ENCODE assay signal across 15 cellular contexts in the genomic region with DNA sequence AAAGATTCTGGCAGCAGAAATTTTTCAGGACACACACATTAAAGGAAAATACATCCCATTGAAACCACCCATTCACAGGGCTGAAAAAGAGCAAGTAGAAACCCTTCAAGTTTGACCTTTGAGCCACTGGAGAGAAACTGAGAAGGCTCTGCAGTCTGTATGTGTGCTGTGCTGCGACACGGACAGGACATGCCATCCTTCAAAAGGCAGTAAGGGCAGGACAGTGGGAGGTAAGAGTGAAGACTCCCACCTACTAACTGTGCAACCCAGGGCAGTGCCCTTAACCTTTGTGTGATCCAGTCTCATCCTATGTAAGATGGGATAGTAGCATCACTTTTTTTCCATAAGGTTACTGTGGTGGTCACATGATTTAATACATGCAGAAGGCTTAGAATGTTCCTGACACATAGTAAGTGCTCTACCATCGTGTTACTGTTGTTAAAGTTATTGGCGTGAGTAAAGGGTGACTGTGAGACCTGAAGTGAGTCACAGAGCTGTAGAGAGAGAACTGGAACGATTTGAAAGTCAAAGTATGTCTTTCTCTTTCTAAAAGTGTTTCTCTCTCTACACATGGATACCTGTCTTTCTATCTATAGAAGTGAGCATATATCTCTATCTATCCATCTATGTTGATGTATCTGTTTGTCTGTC.
DNase-seq lines count a peak whose midpoint lies in the region; ATAC-seq and TF ChIP-seq lines count a peak whose summit lies in the region.
"Had no signal": no experiment of that assay in that cellular context is flagged by ENCODE, and none has a peak within 500 bp of the region (broad histone marks: within the 10 kb centered on the region; RNA-seq: fewer than 3 reads in every experiment).

No MANE protein-coding gene starts in this region.

- no peaks in the 10 kb centered on the region for H4K20me1 ChIP-seq in GM23338 (replicated peaks; ENCODE audit: insufficient read depth)

- intact Hi-C loops in CD14-positive monocyte (cut with micrococcal nuclease): no loop called here

- H3K9me3 Mint-ChIP-seq in GM23338: peaks cover 11% of the 10 kb centered on the region
- H3K9me3 Mint-ChIP-seq in CD14-positive monocyte: peaks cover 3 to 14% (median 8%) of the 10 kb centered on the region in 7 donors

- no peak for TF ChIP-seq POLR2A in Peyer's patch (IDR thresholded peaks at IDR 0.05)

- H3K9ac ChIP-seq in mucosa of stomach (ENCODE audit: low read length): no peak overlapping the region

- DNase-seq in GM23338 (ENCODE audit: low spot score): no peak
- DNase-seq in Peyer's patch: no peak
- DNase-seq in NAMALWA (ENCODE audit: low spot score): no peak
- no peak for DNase-seq in NCI-H82 treated with DMSO at 0.1 percent for 48 hours (lab: John Stamatoyannopoulos, UW; ENCODE audit: unreplicated experiment)
- no peak for DNase-seq in CD14-positive monocyte (ENCODE audit: low spot score)
- DNase-seq in coronary artery (ENCODE audit: low spot score): no peak
- DNase-seq: activated B cell treated with CpG ODN at 0.5 μM for 24 hours; activated gamma-delta T cell; NCI-H1092; NCI-H526; stimulated activated CD4-positive, alpha-beta T cell treated with anti-CD3 and anti-CD28 coated beads, Interleukin-15, amount 100 ng/mL, for 24 hours; stimulated activated naive B cell treated with anti-CD40 and anti-IgM and Interleukin-4, amounts not matched to agents 10 μg/mL and 1 μg/mL and 100 μg/mL, for 72 hours had no signal

- no peak overlapping the region for H3K4me3 ChIP-seq in GM23338
- H3K4me3 ChIP-seq in Peyer's patch: peak overlapping the region in 2 of 4 donors; percentile 6 to 18
- H3K4me3 ChIP-seq in mucosa of stomach (ENCODE audit: low read length): peak overlapping the region; percentile 3
- no peak overlapping the region for H3K4me3 ChIP-seq in coronary artery

- peaks cover 0 to 2% (median 0%) of the 10 kb centered on the region in 4 donors for H3K9me3 ChIP-seq in Peyer's patch
- no peaks in the 10 kb centered on the region for H3K9me3 ChIP-seq in mucosa of stomach (ENCODE audit: control insufficient read depth, low read length)

- H3K27ac Mint-ChIP-seq in GM23338 (no peak overlapping the region), CD14-positive monocyte (no peak overlapping the region)
- H3K27ac Mint-ChIP-seq: activated B cell treated with CpG ODN at 0.5 μM for 24 hours; nephron; stimulated activated naive B cell treated with anti-CD40 and anti-IgM and Interleukin-4, amounts not matched to agents 10 μg/mL and 1 μg/mL and 100 μg/mL, for 72 hours had no signal

- H3K27ac ChIP-seq in GM23338 (ENCODE audit: low read depth): no peak overlapping the region
- peak overlapping the region in 3 of 4 donors; percentile 53 to 79 (median 77) for H3K27ac ChIP-seq in Peyer's patch
- no peak overlapping the region for H3K27ac ChIP-seq in coronary artery

- H3K27me3 ChIP-seq in GM23338 (ENCODE audit: insufficient read depth) (no peaks in the 10 kb centered on the region), Peyer's patch (no peaks in the 10 kb centered on the region), mucosa of stomach (ENCODE audit: control insufficient read depth, insufficient read depth, low read length) (no peaks in the 10 kb centered on the region)

- ATAC-seq in GM18519 (IDR thresholded peaks at IDR 0.05; ENCODE audit: low FRiP score, unreplicated experiment) (peak; percentile 64), GM23338 (no peak)
- ATAC-seq: stimulated activated naive B cell treated with anti-CD40 and anti-IgM and Interleukin-4, amounts not matched to agents 10 μg/mL and 1 μg/mL and 100 μg/mL, for 72 hours had no signal

- H3K36me3 ChIP-seq in GM23338 (ENCODE audit: insufficient read depth): no peaks in the 10 kb centered on the region; the same call in 1 of the 2 replicates
- no peaks in the 10 kb centered on the region for H3K36me3 ChIP-seq in Peyer's patch
- H3K36me3 ChIP-seq in mucosa of stomach (ENCODE audit: control insufficient read depth, insufficient read depth, low read length): no peaks in the 10 kb centered on the region

- peaks cover 3% of the 10 kb centered on the region; the same call in 1 of the 2 replicates for H3K9me2 ChIP-seq in GM23338 (ENCODE audit: insufficient read depth)

- H3K4me1 Mint-ChIP-seq in GM23338 (no peaks in the 10 kb centered on the region), CD14-positive monocyte (no peaks in the 10 kb centered on the region)
- H3K4me1 Mint-ChIP-seq: activated B cell treated with CpG ODN at 0.5 μM for 24 hours; nephron; stimulated activated naive B cell treated with anti-CD40 and anti-IgM and Interleukin-4, amounts not matched to agents 10 μg/mL and 1 μg/mL and 100 μg/mL, for 72 hours had no signal

- H3K4me2 ChIP-seq in GM23338: no peak overlapping the region

- H3K27me3 Mint-ChIP-seq in GM23338 (ENCODE audit: insufficient read depth, low read depth, poor library complexity): no peaks in the 10 kb centered on the region
- peaks cover 4 to 9% (median 8%) of the 10 kb centered on the region in 3 donors for H3K27me3 Mint-ChIP-seq in CD14-positive monocyte (ENCODE audit: low read depth in 3 of 3)

- peak overlapping the region; percentile 32; the same call in 1 of the 2 replicates for H2AFZ ChIP-seq in GM23338

- H3K36me3 Mint-ChIP-seq in GM23338 (ENCODE audit: low read depth) (peaks cover 10% of the 10 kb centered on the region; the same call in 2 of the 3 replicates), CD14-positive monocyte (no peaks in the 10 kb centered on the region)
- H3K36me3 Mint-ChIP-seq: stimulated activated naive B cell treated with anti-CD40 and anti-IgM and Interleukin-4, amounts not matched to agents 10 μg/mL and 1 μg/mL and 100 μg/mL, for 72 hours had no signal

- H3K4me1 ChIP-seq in GM23338 (ENCODE audit: insufficient read depth): no peaks in the 10 kb centered on the region
- H3K4me1 ChIP-seq in Peyer's patch: peaks cover 0 to 14% (median 5%) of the 10 kb centered on the region in 4 donors
- peaks cover 33% of the 10 kb centered on the region for H3K4me1 ChIP-seq in mucosa of stomach (ENCODE audit: control insufficient read depth, insufficient read depth, low read length)

- TF ChIP-seq CTCF in GM23338 (conservative IDR thresholded peaks at IDR 0.05; ENCODE audit: low read depth in 2 of 2) (no peak), Peyer's patch (IDR thresholded peaks at IDR 0.05) (no peak), CD14-positive monocyte (IDR thresholded peaks at IDR 0.05) (no peak), coronary artery (IDR thresholded peaks at IDR 0.05) (no peak)

- no peaks in the 10 kb centered on the region for H3K79me2 ChIP-seq in GM23338 (replicated peaks; ENCODE audit: insufficient read depth)

- no peaks in the 10 kb centered on the region for H3F3A ChIP-seq in GM23338 (replicated peaks; ENCODE audit: low read depth)

- H3K4me3 Mint-ChIP-seq in GM23338: no peak overlapping the region
- H3K4me3 Mint-ChIP-seq in CD14-positive monocyte: no peak overlapping the region
- H3K4me3 Mint-ChIP-seq: activated B cell treated with CpG ODN at 0.5 μM for 24 hours; nephron; stimulated activated naive B cell treated with anti-CD40 and anti-IgM and Interleukin-4, amounts not matched to agents 10 μg/mL and 1 μg/mL and 100 μg/mL, for 72 hours had no signal

TF ChIP-seq in GM23338, 12 proteins besides CTCF, POLR2A, EP300 and RAD21 (continues in another document):
- TF ChIP-seq JUNB (IDR thresholded peaks at IDR 0.05; ENCODE audit: unreplicated experiment) (no peak), ZNF114 (CRISPR knock-in tag; IDR thresholded peaks at IDR 0.05) (no peak), EZH2phosphoT487 (IDR thresholded peaks at IDR 0.05; ENCODE audit: unreplicated experiment) (no peak), POLR2AphosphoS5 (IDR thresholded peaks at IDR 0.05; ENCODE audit: low read depth) (no peak), ZNF331 (CRISPR knock-in tag; IDR thresholded peaks at IDR 0.05; ENCODE audit: low read depth) (no peak), NANOG (IDR thresholded peaks at IDR 0.05; ENCODE audit: borderline replicate concordance) (no peak), EZH2 (IDR thresholded peaks at IDR 0.05; ENCODE audit: low read depth, unreplicated experiment) (no peak)
- TF ChIP-seq, protein P1, sequence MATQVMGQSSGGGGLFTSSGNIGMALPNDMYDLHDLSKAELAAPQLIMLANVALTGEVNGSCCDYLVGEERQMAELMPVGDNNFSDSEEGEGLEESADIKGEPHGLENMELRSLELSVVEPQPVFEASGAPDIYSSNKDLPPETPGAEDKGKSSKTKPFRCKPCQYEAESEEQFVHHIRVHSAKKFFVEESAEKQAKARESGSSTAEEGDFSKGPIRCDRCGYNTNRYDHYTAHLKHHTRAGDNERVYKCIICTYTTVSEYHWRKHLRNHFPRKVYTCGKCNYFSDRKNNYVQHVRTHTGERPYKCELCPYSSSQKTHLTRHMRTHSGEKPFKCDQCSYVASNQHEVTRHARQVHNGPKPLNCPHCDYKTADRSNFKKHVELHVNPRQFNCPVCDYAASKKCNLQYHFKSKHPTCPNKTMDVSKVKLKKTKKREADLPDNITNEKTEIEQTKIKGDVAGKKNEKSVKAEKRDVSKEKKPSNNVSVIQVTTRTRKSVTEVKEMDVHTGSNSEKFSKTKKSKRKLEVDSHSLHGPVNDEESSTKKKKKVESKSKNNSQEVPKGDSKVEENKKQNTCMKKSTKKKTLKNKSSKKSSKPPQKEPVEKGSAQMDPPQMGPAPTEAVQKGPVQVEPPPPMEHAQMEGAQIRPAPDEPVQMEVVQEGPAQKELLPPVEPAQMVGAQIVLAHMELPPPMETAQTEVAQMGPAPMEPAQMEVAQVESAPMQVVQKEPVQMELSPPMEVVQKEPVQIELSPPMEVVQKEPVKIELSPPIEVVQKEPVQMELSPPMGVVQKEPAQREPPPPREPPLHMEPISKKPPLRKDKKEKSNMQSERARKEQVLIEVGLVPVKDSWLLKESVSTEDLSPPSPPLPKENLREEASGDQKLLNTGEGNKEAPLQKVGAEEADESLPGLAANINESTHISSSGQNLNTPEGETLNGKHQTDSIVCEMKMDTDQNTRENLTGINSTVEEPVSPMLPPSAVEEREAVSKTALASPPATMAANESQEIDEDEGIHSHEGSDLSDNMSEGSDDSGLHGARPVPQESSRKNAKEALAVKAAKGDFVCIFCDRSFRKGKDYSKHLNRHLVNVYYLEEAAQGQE (IDR thresholded peaks at IDR 0.05; ENCODE audit: unreplicated experiment): no peak

Comparison
In these comparisons a context has a peak if more than half of its experiments do, and no peak if none do; other contexts are left out.
1. H3K27ac ChIP-seq: peak in Peyer's patch (3 of 4); none in GM23338 (single experiment) and coronary artery (0 of 2).